ENCODE assay signal across 20 cellular contexts in the genomic region with DNA sequence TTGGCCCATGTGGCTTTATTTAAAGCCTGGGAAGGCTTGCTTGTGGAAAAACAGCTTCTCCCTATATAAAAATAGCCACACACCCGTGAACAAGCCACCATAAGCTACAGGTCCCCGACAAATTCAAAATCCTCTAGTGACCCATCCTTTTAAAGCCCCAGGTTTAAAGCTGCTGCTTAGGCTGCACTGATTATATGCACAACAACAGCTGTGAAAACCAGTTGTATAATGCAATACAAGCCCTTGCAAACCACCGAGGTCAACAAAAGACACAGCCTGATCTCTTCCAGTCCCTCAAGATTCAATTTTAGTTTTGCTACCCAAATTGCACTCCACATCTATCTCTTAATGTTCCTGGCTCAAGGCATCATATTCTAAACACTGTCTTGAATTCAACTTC.
DNase-seq lines count a peak whose midpoint lies in the region; ATAC-seq, FAIRE-seq and TF ChIP-seq lines count a peak whose summit lies in the region.
"Had no signal": no experiment of that assay in that cellular context is flagged by ENCODE, and none has a peak within 500 bp of the region (broad histone marks: within the 10 kb centered on the region; RNA-seq: fewer than 3 reads in every experiment).

No MANE protein-coding gene starts in this region.

- peaks cover 0 to 7% of the 10 kb centered on the region in 2 donors for H3K4me1 ChIP-seq in right atrium auricular region
- H3K4me1 ChIP-seq in neural progenitor cell, result no peaks in the 10 kb centered on the region
- no peaks in the 10 kb centered on the region for H3K4me1 ChIP-seq in thymus (ENCODE audit: control insufficient read depth, insufficient read depth, low read length)
- H3K4me1 ChIP-seq: BE2C, Caco-2 had no signal

- WGBS in thymus, result 94% methylated on average over 3 of the region's 3 CpGs

- TF ChIP-seq CTCF in right atrium auricular region (IDR thresholded peaks at IDR 0.05), result no peak
- TF ChIP-seq CTCF in bronchial epithelial cell (IDR thresholded peaks at IDR 0.05; ENCODE audit: insufficient read depth, low read length, severe bottlenecking), result no peak
- TF ChIP-seq CTCF in neural progenitor cell (IDR thresholded peaks at IDR 0.05), result no peak

- H3K4me3 Mint-ChIP-seq in neural progenitor cell, result no peak overlapping the region
- H3K4me3 Mint-ChIP-seq: CD4-positive, CD25-positive, alpha-beta regulatory T cell had no signal

- H3K27ac Mint-ChIP-seq in neural progenitor cell, result no peak overlapping the region
- H3K27ac Mint-ChIP-seq: CD4-positive, CD25-positive, alpha-beta regulatory T cell had no signal

- peak overlapping the region; percentile 9 for H2AFZ ChIP-seq in neural progenitor cell (replicated peaks)
- H2AFZ ChIP-seq: GM23248 had no signal

- no peak overlapping the region for H3K4me2 ChIP-seq in neural progenitor cell

- H3K9ac ChIP-seq in neural progenitor cell, result no peak overlapping the region
- H3K9ac ChIP-seq: GM23248 had no signal

- no peaks in the 10 kb centered on the region for H3F3A ChIP-seq in neural progenitor cell (ENCODE audit: low read depth)

- no peak for DNase-seq in left ventricle myocardium superior
- DNase-seq in right atrium auricular region (ENCODE audit: low spot score), result no peak
- DNase-seq in bronchial epithelial cell (ENCODE audit: low read depth), result no peak
- DNase-seq in neural progenitor cell (ENCODE audit: low spot score), result no peak
- no peak for DNase-seq in AG08396 (ENCODE audit: low spot score)
- DNase-seq: BE2C; C1 segment of cervical spinal cord; Caco-2; CD4-positive, CD25-positive, alpha-beta regulatory T cell; DMS79 treated with DMSO at 0.1 percent for 48 hours; GF-D8; GM23248; IMR-90 had no signal

- H3K9me3 Mint-ChIP-seq in neural progenitor cell, result no peaks in the 10 kb centered on the region

- H3K4me1 Mint-ChIP-seq in neural progenitor cell, result no peaks in the 10 kb centered on the region
- H3K4me1 Mint-ChIP-seq: CD4-positive, CD25-positive, alpha-beta regulatory T cell had no signal

- no peaks in the 10 kb centered on the region for H3K27me3 ChIP-seq in right atrium auricular region
- H3K27me3 ChIP-seq in bronchial epithelial cell (ENCODE audit: control insufficient read depth, insufficient read depth, low read length), result no peaks in the 10 kb centered on the region
- no peaks in the 10 kb centered on the region for H3K27me3 ChIP-seq in neural progenitor cell
- no peaks in the 10 kb centered on the region for H3K27me3 ChIP-seq in thymus (ENCODE audit: control insufficient read depth, insufficient read depth)
- H3K27me3 ChIP-seq: BE2C had no signal

- H3K4me3 ChIP-seq in right atrium auricular region, result no peak overlapping the region
- no peak overlapping the region for H3K4me3 ChIP-seq in bronchial epithelial cell (ENCODE audit: low read depth, low read length)
- H3K4me3 ChIP-seq in neural progenitor cell, result no peak overlapping the region
- no peak overlapping the region for H3K4me3 ChIP-seq in thymus (ENCODE audit: low read length)
- H3K4me3 ChIP-seq: GM23248, K562 had no signal

- intact Hi-C loops in left ventricle myocardium superior (cut with micrococcal nuclease), result no loop called here

- peak; percentile 48 for ATAC-seq in left ventricle myocardium superior
- no peak for ATAC-seq in GM21526 (IDR thresholded peaks at IDR 0.05; ENCODE audit: low FRiP score, unreplicated experiment)
- ATAC-seq in GM21825 (IDR thresholded peaks at IDR 0.05; ENCODE audit: unreplicated experiment), result no peak
- ATAC-seq: K562 had no signal

- H3K79me2 ChIP-seq in neural progenitor cell (ENCODE audit: low read depth), result no peaks in the 10 kb centered on the region

- no peaks in the 10 kb centered on the region for H3K27me3 Mint-ChIP-seq in neural progenitor cell (ENCODE audit: insufficient read depth, low read depth)
- H3K27me3 Mint-ChIP-seq: CD4-positive, CD25-positive, alpha-beta regulatory T cell had no signal

- H3K9me3 ChIP-seq in right atrium auricular region (no peaks in the 10 kb centered on the region), neural progenitor cell (ENCODE audit: low read depth) (no peaks in the 10 kb centered on the region), thymus (ENCODE audit: control insufficient read depth) (no peaks in the 10 kb centered on the region)
- H3K9me3 ChIP-seq: BE2C, Caco-2 had no signal

- H3K36me3 Mint-ChIP-seq in neural progenitor cell, result no peaks in the 10 kb centered on the region
- H3K36me3 Mint-ChIP-seq: CD4-positive, CD25-positive, alpha-beta regulatory T cell had no signal

- H3K36me3 ChIP-seq in right atrium auricular region (no peaks in the 10 kb centered on the region), bronchial epithelial cell (ENCODE audit: control insufficient read depth, insufficient read depth, low read length) (no peaks in the 10 kb centered on the region), neural progenitor cell (no peaks in the 10 kb centered on the region), thymus (ENCODE audit: control insufficient read depth, insufficient read depth) (no peaks in the 10 kb centered on the region)
- H3K36me3 ChIP-seq: BE2C had no signal

- no peaks in the 10 kb centered on the region for H4K20me1 ChIP-seq in neural progenitor cell (ENCODE audit: low read depth)

- FAIRE-seq in bronchial epithelial cell (lab: Jason Lieb, UNC), result peak; percentile 43
- FAIRE-seq: D721Med, H54, K562 had no signal

- H3K27ac ChIP-seq in right atrium auricular region (no peak overlapping the region), neural progenitor cell (no peak overlapping the region), thymus (ENCODE audit: low read depth) (peak overlapping the region; percentile 4)
- H3K27ac ChIP-seq: GM23248, HL-60 had no signal
